8 cellular contexts compared by ENCODE assay signal in genomic region chr7:87875151-87876039, GRCh38. TPM values are rescaled to one million over a fixed set of nuclear protein-coding genes. Genes with fewer than 3 reads are reported as not detected.
DNase-seq lines count a peak whose midpoint lies in the region; ATAC-seq and TF ChIP-seq lines count a peak whose summit lies in the region.

No MANE protein-coding gene starts in this region.

- H3K4me3 Mint-ChIP-seq in activated B cell treated with CpG ODN at 0.5 μM for 24 hours = peak overlapping the region; percentile 95

- CTCF ChIA-PET in activated B cell treated with CpG ODN at 0.5 μM for 24 hours (lab: Charles Lee) = interaction anchor here (0.6 kb wide), 2 partner anchors 10 to 451 kb away, joined by 3 to 4 read pairs; no protein-coding TSS in a partner anchor

- TF ChIP-seq CTCF in activated B cell treated with CpG ODN at 0.5 μM for 24 hours (IDR thresholded peaks at IDR 0.05) = no peak

- intact Hi-C loops in activated B cell treated with CpG ODN at 0.5 μM for 24 hours (cut with micrococcal nuclease) = loop anchor here (1.0 to 10.0 kb wide), 12 partner anchors 15 to 941 kb away; partner anchors contain the start of genes ADAM22, CROT, DMTF1 and ELAPOR2

- H3K4me1 Mint-ChIP-seq in activated B cell treated with CpG ODN at 0.5 μM for 24 hours = peaks cover 43% of the 10 kb centered on the region

- DNase-seq in NCI-H2107 treated with DMSO at 0.1 percent for 48 hours (lab: John Stamatoyannopoulos, UW; ENCODE audit: unreplicated experiment) = peak; percentile 23
- DNase-seq in NCI-H2107 (lab: John Stamatoyannopoulos, UW) = no peak
- no peak for DNase-seq in activated B cell treated with CpG ODN at 0.5 μM for 24 hours
- DNase-seq in germinal center (ENCODE audit: low spot score) = peak; percentile 24
- peak; percentile 39 for DNase-seq in pons (ENCODE audit: low spot score)
- DNase-seq in HPDE6-E6E7 (ENCODE audit: extremely low spot score) = no peak

- POLR2A ChIA-PET in activated B cell treated with CpG ODN at 0.5 μM for 24 hours (lab: Charles Lee) = interaction anchor here (0.5 to 1.7 kb wide), 4 partner anchors 21 to 723 kb away, joined by 3 to 7 read pairs (median 5); partner anchors contain the start of gene ABCB1

- no peaks in the 10 kb centered on the region for H3K27me3 ChIP-seq in HUES64 (ENCODE audit: insufficient read depth, low read length)

- H3K9ac ChIP-seq in HUES64 (ENCODE audit: low read depth, low read length) = peak overlapping the region; percentile 98

- H3K27ac ChIP-seq in HUES64 (ENCODE audit: low read depth, low read length) = peak overlapping the region; percentile 97

- H3K4me1 ChIP-seq in HUES64 (ENCODE audit: insufficient read depth, low read length) = peaks cover 21% of the 10 kb centered on the region

- H3K9me3 ChIP-seq in HUES64 (ENCODE audit: insufficient read depth, low read depth, low read length) = peaks cover 18% of the 10 kb centered on the region

- H3K4me3 ChIP-seq in HUES64 (ENCODE audit: low read length) = peak overlapping the region; percentile 95

- H3K27me3 Mint-ChIP-seq in activated B cell treated with CpG ODN at 0.5 μM for 24 hours = no peaks in the 10 kb centered on the region

- WGBS in HUES64 = 5% methylated on average over 35 of the region's 35 CpGs

- H3K36me3 ChIP-seq in HUES64 (ENCODE audit: insufficient read depth, low read length) = peaks cover 39% of the 10 kb centered on the region

- H3K36me3 Mint-ChIP-seq in activated B cell treated with CpG ODN at 0.5 μM for 24 hours (ENCODE audit: low read depth) = peaks cover 30% of the 10 kb centered on the region

- H3K9me3 Mint-ChIP-seq in activated B cell treated with CpG ODN at 0.5 μM for 24 hours = peaks cover 3% of the 10 kb centered on the region

- peak; percentile 20 for ATAC-seq in GM21526 (IDR thresholded peaks at IDR 0.05; ENCODE audit: low FRiP score, unreplicated experiment)
- peak; percentile 4 for ATAC-seq in activated B cell treated with CpG ODN at 0.5 μM for 24 hours (ENCODE audit: low read depth)

- H3K27ac Mint-ChIP-seq in activated B cell treated with CpG ODN at 0.5 μM for 24 hours = peak overlapping the region; percentile 68

RNA-seq across cellular contexts. Expression of gene SLC25A40, which starts 0.8 kb away (rescaled TPM):
- 12.0 TPM for polyA plus RNA-seq in HUES64 (2013, experiment 1 of 2)
- 16.6 TPM for polyA plus RNA-seq in HUES64 (2013, experiment 2 of 2)
- total RNA-seq in activated B cell treated with CpG ODN at 0.5 μM for 24 hours = 16.6 and 21.7 TPM in 2 replicates

RNA-seq across cellular contexts. Expression of gene DBF4, which starts 0.9 kb away (rescaled TPM):
- 67.4 TPM for polyA plus RNA-seq in HUES64 (2013, experiment 1 of 2)
- polyA plus RNA-seq in HUES64 (2013, experiment 2 of 2) = 77.4 TPM
- 20.2 and 30.3 TPM in 2 replicates for total RNA-seq in activated B cell treated with CpG ODN at 0.5 μM for 24 hours

RNA-seq across cellular contexts. Expression of gene ADAM22, which starts 58.7 kb away (rescaled TPM):
- 4.7 TPM for polyA plus RNA-seq in HUES64 (2013, experiment 1 of 2)
- polyA plus RNA-seq in HUES64 (2013, experiment 2 of 2) = 6.3 TPM
- 0.71 and 0.88 TPM in 2 replicates for total RNA-seq in activated B cell treated with CpG ODN at 0.5 μM for 24 hours

Comparison
In these comparisons a context has a peak if more than half of its experiments do, and no peak if none do; other contexts are left out.
1. DNase-seq: peak in NCI-H2107 treated with DMSO at 0.1 percent for 48 hours (single experiment), germinal center (single experiment) and pons (single experiment); none in NCI-H2107 (single experiment), activated B cell treated with CpG ODN at 0.5 μM for 24 hours (single experiment) and HPDE6-E6E7 (single experiment).